In the genomic region with DNA sequence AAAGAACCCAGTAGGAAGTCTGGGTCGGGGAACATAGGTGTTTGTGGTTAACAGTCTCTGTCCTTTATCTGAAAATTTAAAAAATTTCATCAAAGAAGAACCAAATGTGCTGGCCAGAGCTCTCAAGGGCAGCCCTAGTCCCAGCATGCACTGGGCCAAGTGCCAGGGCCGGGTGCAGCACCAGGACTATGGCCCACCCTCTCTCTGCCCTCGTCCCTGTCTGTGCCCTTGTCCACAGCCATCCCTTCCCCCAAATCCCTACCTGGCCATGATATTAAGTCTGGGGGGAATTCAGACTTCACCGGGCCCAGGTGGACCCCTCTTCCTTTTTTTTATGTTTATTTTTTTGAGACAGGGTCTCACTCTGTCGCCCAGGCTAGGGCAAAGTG, we compare ENCODE assay signal across 15 cellular contexts. TPM values are rescaled to one million over a fixed set of nuclear protein-coding genes. Genes with fewer than 3 reads are reported as not detected.
DNase-seq lines count a peak whose midpoint lies in the region; ATAC-seq and TF ChIP-seq lines count a peak whose summit lies in the region.
"Had no signal": no experiment of that assay in that cellular context is flagged by ENCODE, and none has a peak within 500 bp of the region (broad histone marks: within the 10 kb centered on the region; RNA-seq: fewer than 3 reads in every experiment).

No MANE protein-coding gene starts in this region.

- no peak overlapping the region for H3K4me2 ChIP-seq in MM.1S (ENCODE audit: low read depth, low read length)

- H3K36me3 ChIP-seq in adrenal gland (replicated peaks in 1 of 2) (no peaks in the 10 kb centered on the region), right lobe of liver (no peaks in the 10 kb centered on the region), SJCRH30 (no peaks in the 10 kb centered on the region), MM.1S (replicated peaks; ENCODE audit: insufficient read depth, low read length) (no peaks in the 10 kb centered on the region)

- no peaks in the 10 kb centered on the region for H3F3A ChIP-seq in MM.1S (ENCODE audit: insufficient read depth, low read length)

- no peak for TF ChIP-seq CTCF in adrenal gland (IDR thresholded peaks at IDR 0.05)
- TF ChIP-seq CTCF in right lobe of liver (IDR thresholded peaks at IDR 0.05) = no peak
- TF ChIP-seq CTCF in MM.1S (IDR thresholded peaks at IDR 0.05; ENCODE audit: low read length) = no peak

- no peaks in the 10 kb centered on the region for H3K27me3 ChIP-seq in adrenal gland
- H3K27me3 ChIP-seq in right lobe of liver = no peaks in the 10 kb centered on the region
- H3K27me3 ChIP-seq in SJCRH30 = no peaks in the 10 kb centered on the region
- H3K27me3 ChIP-seq in MM.1S (replicated peaks; ENCODE audit: insufficient read depth, low read length) = no peaks in the 10 kb centered on the region

- H3K9me3 ChIP-seq in adrenal gland (replicated peaks in 1 of 3) = no peaks in the 10 kb centered on the region
- no peaks in the 10 kb centered on the region for H3K9me3 ChIP-seq in right lobe of liver
- no peaks in the 10 kb centered on the region for H3K9me3 ChIP-seq in SJCRH30 (replicated peaks)
- no peaks in the 10 kb centered on the region for H3K9me3 ChIP-seq in MM.1S (replicated peaks; ENCODE audit: insufficient read depth, low read length)

- in situ Hi-C loops in G401 (cut with HindIII; ENCODE audit: low sequenced_read_pairs) = no loop called here

- no peak for DNase-seq in activated T-cell treated with anti-CD3 and anti-CD28 coated beads, Interleukin-2, amount 50 U/mL, for 24 hours
- no peak for DNase-seq in activated T-cell treated with anti-CD3 and anti-CD28 coated beads for 4 hours
- peak; percentile 58 to 80 (median 74) for DNase-seq in adrenal gland
- DNase-seq in right lobe of liver = no peak
- DNase-seq in G401 (ENCODE audit: low spot score) = no peak
- DNase-seq in SJCRH30 = no peak
- DNase-seq in MM.1S = no peak
- DNase-seq: activated CD8-positive, alpha-beta T cell treated with anti-CD3 and anti-CD28 coated beads for 36 hours; CD8-positive, alpha-beta memory T cell; Karpas-422; natural killer cell; NCI-H187; NCI-H526; stimulated activated naive CD4-positive, alpha-beta T cell treated with Interleukin-2 at 50 U/mL for 16 hours had no signal

- H3K9me2 ChIP-seq in MM.1S (replicated peaks; ENCODE audit: insufficient read depth, low read length) = no peaks in the 10 kb centered on the region

- peaks cover 15 to 22% of the 10 kb centered on the region in 2 donors for H3K4me1 ChIP-seq in adrenal gland (replicated peaks in 1 of 2)
- no peaks in the 10 kb centered on the region for H3K4me1 ChIP-seq in right lobe of liver
- H3K4me1 ChIP-seq in SJCRH30 = peaks cover 7% of the 10 kb centered on the region; the same call in 1 of the 2 replicates
- no peaks in the 10 kb centered on the region for H3K4me1 ChIP-seq in MM.1S (ENCODE audit: low read length)

- no peak overlapping the region for H3K4me3 Mint-ChIP-seq in activated T-cell treated with anti-CD3 and anti-CD28 coated beads, Interleukin-2, amount 50 U/mL, for 24 hours
- H3K4me3 Mint-ChIP-seq: activated CD8-positive, alpha-beta T cell treated with anti-CD3 and anti-CD28 coated beads for 36 hours; CD8-positive, alpha-beta memory T cell; natural killer cell had no signal

- H2AFZ ChIP-seq in MM.1S (ENCODE audit: low read length) = no peak overlapping the region

- H4K20me1 ChIP-seq in MM.1S (ENCODE audit: insufficient read depth, low read length) = no peaks in the 10 kb centered on the region

- H3K4me1 Mint-ChIP-seq in activated T-cell treated with anti-CD3 and anti-CD28 coated beads, Interleukin-2, amount 50 U/mL, for 24 hours (ENCODE audit: low read depth) = peaks cover 12% of the 10 kb centered on the region

- TF ChIP-seq POLR2A in adrenal gland (IDR thresholded peaks at IDR 0.05) (peak in 1 of 2 donors; percentile 27), right lobe of liver (IDR thresholded peaks at IDR 0.05) (no peak)

- ATAC-seq in right lobe of liver = peak in 2 of 4 donors; percentile 8 to 13
- ATAC-seq: activated CD8-positive, alpha-beta T cell treated with anti-CD3 and anti-CD28 coated beads for 36 hours had no signal

- 51 to 64% (median 56%) methylated on average over 5 of the region's 5 CpGs for WGBS in adrenal gland, 4 donors
- WGBS in right lobe of liver (ENCODE audit: insufficient coverage, low coverage, low lambda C conversion rate, missing lambda C conversion rate) = 56% methylated on average over 3 of the region's 5 CpGs

- H3K79me2 ChIP-seq in MM.1S (ENCODE audit: low read length) = no peaks in the 10 kb centered on the region

- H3K27ac ChIP-seq in adrenal gland = peak overlapping the region; percentile 57 to 89 (median 78)
- peak overlapping the region in 2 of 3 donors; percentile 41 to 48 for H3K27ac ChIP-seq in right lobe of liver
- peak overlapping the region; percentile 51 for H3K27ac ChIP-seq in temporal lobe (ENCODE audit: low read depth, low read length)
- no peak overlapping the region for H3K27ac ChIP-seq in SJCRH30
- H3K27ac ChIP-seq in MM.1S (ENCODE audit: low read length) = no peak overlapping the region

- intact Hi-C loops in adrenal gland (cut with DNase I) (no loop called here), right lobe of liver (cut with DNase I) (no loop called here)

- no peaks in the 10 kb centered on the region for H3K9me3 Mint-ChIP-seq in activated T-cell treated with anti-CD3 and anti-CD28 coated beads, Interleukin-2, amount 50 U/mL, for 24 hours
- H3K9me3 Mint-ChIP-seq: activated CD8-positive, alpha-beta T cell treated with anti-CD3 and anti-CD28 coated beads for 36 hours; CD8-positive, alpha-beta memory T cell; natural killer cell had no signal

- H3K27me3 Mint-ChIP-seq in activated T-cell treated with anti-CD3 and anti-CD28 coated beads, Interleukin-2, amount 50 U/mL, for 24 hours = no peaks in the 10 kb centered on the region
- H3K27me3 Mint-ChIP-seq: activated CD8-positive, alpha-beta T cell treated with anti-CD3 and anti-CD28 coated beads for 36 hours; CD8-positive, alpha-beta memory T cell had no signal

- peak overlapping the region; percentile 52 for H3K27ac Mint-ChIP-seq in activated T-cell treated with anti-CD3 and anti-CD28 coated beads, Interleukin-2, amount 50 U/mL, for 24 hours
- H3K27ac Mint-ChIP-seq: activated CD8-positive, alpha-beta T cell treated with anti-CD3 and anti-CD28 coated beads for 36 hours had no signal

- peaks cover 27% of the 10 kb centered on the region for H3K36me3 Mint-ChIP-seq in activated T-cell treated with anti-CD3 and anti-CD28 coated beads, Interleukin-2, amount 50 U/mL, for 24 hours (ENCODE audit: low read depth)
- H3K36me3 Mint-ChIP-seq: natural killer cell had no signal

- no peak overlapping the region for H3K4me3 ChIP-seq in adrenal gland
- H3K4me3 ChIP-seq in right lobe of liver = no peak overlapping the region
- no peak overlapping the region for H3K4me3 ChIP-seq in SJCRH30
- no peak overlapping the region for H3K4me3 ChIP-seq in MM.1S (ENCODE audit: low read length)

- no peak overlapping the region for H3K9ac ChIP-seq in MM.1S (ENCODE audit: low read length)

RNA-seq across cellular contexts. Expression of a gene that starts 14.3 kb away (rescaled TPM):
- 100 to 1,000 TPM in 5 of 8 donors, 10 to 100 TPM in 3; 46.2 to 333 (median 111) TPM for total RNA-seq in adrenal gland
- polyA plus RNA-seq in adrenal gland = 100 to 1,000 TPM in 2 of 3 donors, 10 to 100 TPM in 1; 29.2 to 159 (median 105) TPM
- total RNA-seq in right lobe of liver = 10 to 100 TPM; 20.8 to 50.0 (median 33.6) TPM
- 9.6 TPM for total RNA-seq in temporal lobe
- total RNA-seq in G401 (2014; rRNA removed; shearing (Covaris generic)) = 22.5 and 32.4 TPM in 2 replicates
- 5.1 and 5.6 TPM in 2 replicates for total RNA-seq in SJCRH30 (2014; rRNA removed; shearing (Covaris generic))

Comparison
In these comparisons a context has a peak if more than half of its experiments do, and no peak if none do; other contexts are left out.
1. DNase-seq: peak in adrenal gland (7 of 7); none in activated T-cell treated with anti-CD3 and anti-CD28 coated beads, Interleukin-2, amount 50 U/mL, for 24 hours (single experiment), activated T-cell treated with anti-CD3 and anti-CD28 coated beads for 4 hours (single experiment), right lobe of liver (0 of 3), G401 (single experiment), SJCRH30 (0 of 2) and MM.1S (single experiment).
2. H3K27ac ChIP-seq: peak in adrenal gland (5 of 5), right lobe of liver (2 of 3) and temporal lobe (single experiment); none in SJCRH30 (single experiment) and MM.1S (single experiment).